ENCODE assay signal across 23 cellular contexts in genomic region chr3:54445630-54446029, GRCh38.
A peak's percentile ranks its signal among the peaks of the same experiment; 100 is the strongest.
DNase-seq lines count a peak whose midpoint lies in the region; ATAC-seq, FAIRE-seq and TF ChIP-seq lines count a peak whose summit lies in the region.
"Had no signal": no experiment of that assay in that cellular context is flagged by ENCODE, and none has a peak within 500 bp of the region (broad histone marks: within the 10 kb centered on the region; RNA-seq: fewer than 3 reads in every experiment).

No MANE protein-coding gene starts in this region.

- dilution Hi-C loops in mammary epithelial cell (cut with HindIII; ENCODE audit: low sequenced_read_pairs), result no loop called here

- WGBS in mammary epithelial cell (ENCODE audit: low coverage, missing lambda C conversion rate), result 80% methylated on average over 1 of the region's 1 CpG
- WGBS in GM12878 (ENCODE audit: insufficient coverage, insufficient replicate concordance, low lambda C conversion rate, missing lambda C conversion rate), result 41% methylated on average over 1 of the region's 1 CpG

- peaks cover 6% of the 10 kb centered on the region for H3K4me1 Mint-ChIP-seq in MCF 10A (ENCODE audit: insufficient read depth, unreplicated experiment)
- H3K4me1 Mint-ChIP-seq: CD4-positive, alpha-beta memory T cell had no signal

- intact Hi-C loops in MCF 10A (cut with micrococcal nuclease) (no loop called here), mammary epithelial cell (cut with micrococcal nuclease) (no loop called here), GM12878 (cut with micrococcal nuclease; ENCODE audit: unreplicated experiment) (no loop called here)

- no peak for TF ChIP-seq EP300 in GM12878 (IDR thresholded peaks at IDR 0.05; ENCODE audit: borderline replicate concordance in 1 of 2, control insufficient read depth in 1 of 2, low read depth in 2 of 2, low read length in 2 of 2)

- CTCF ChIA-PET in MCF 10A (lab: Yijun Ruan, JAX) (no interaction called here), mammary epithelial cell (lab: Charles Lee; ENCODE audit: low non-redundant PET) (no interaction called here), GM12878 (lab: Yijun Ruan, JAX) (no interaction called here)

- H3K36me3 Mint-ChIP-seq in MCF 10A (ENCODE audit: insufficient read depth, unreplicated experiment), result no peaks in the 10 kb centered on the region
- H3K36me3 Mint-ChIP-seq: CD4-positive, alpha-beta memory T cell had no signal

- SMC1A ChIA-PET in GM12878 (lab: Charles Lee; ENCODE audit: uncharacterized antibody, unreplicated experiment), result no interaction called here

- POLR2A ChIA-PET in MCF 10A (lab: Yijun Ruan, JAX) (no interaction called here), GM12878 (lab: Charles Lee) (no interaction called here)

- H3K9ac ChIP-seq in mammary epithelial cell (ENCODE audit: insufficient read depth, low read length) (no peak overlapping the region), GM12878 (ENCODE audit: control insufficient read depth, insufficient read depth, low read length) (no peak overlapping the region)
- H3K9ac ChIP-seq: GM23248 had no signal

- H3K36me3 ChIP-seq in mammary epithelial cell (ENCODE audit: insufficient read depth, low read length), result no peaks in the 10 kb centered on the region
- no peaks in the 10 kb centered on the region for H3K36me3 ChIP-seq in GM12878 (ENCODE audit: control insufficient read depth in 2 of 2, insufficient read depth in 2 of 2, low read length in 1 of 2)
- H3K36me3 ChIP-seq: BE2C had no signal

- H3K4me1 ChIP-seq in mammary epithelial cell (ENCODE audit: insufficient read depth, low read length) (no peaks in the 10 kb centered on the region), GM12878 (ENCODE audit: control insufficient read depth, insufficient read depth, low read length) (no peaks in the 10 kb centered on the region)
- H3K4me1 ChIP-seq: A549, BE2C had no signal

- H3K27ac Mint-ChIP-seq in MCF 10A (ENCODE audit: low read depth, unreplicated experiment), result no peak overlapping the region
- H3K27ac Mint-ChIP-seq: CD4-positive, alpha-beta memory T cell had no signal

- no peaks in the 10 kb centered on the region for H3K27me3 ChIP-seq in mammary epithelial cell (ENCODE audit: insufficient read depth, low read length)
- no peaks in the 10 kb centered on the region for H3K27me3 ChIP-seq in GM12878 (replicated peaks in 1 of 2; ENCODE audit: control insufficient read depth in 2 of 2, insufficient read depth in 2 of 2, low read length in 1 of 2)
- H3K27me3 ChIP-seq: BE2C had no signal

- H3K27me3 Mint-ChIP-seq in MCF 10A (ENCODE audit: insufficient read depth, unreplicated experiment), result no peaks in the 10 kb centered on the region
- H3K27me3 Mint-ChIP-seq: CD4-positive, alpha-beta memory T cell had no signal

- TF ChIP-seq CTCF in MCF 10A (IDR thresholded peaks at IDR 0.05; ENCODE audit: unreplicated experiment) (no peak), mammary epithelial cell (conservative IDR thresholded peaks at IDR 0.05 in 1 of 2, IDR thresholded peaks at IDR 0.05 in 1 of 2; ENCODE audit: extremely low read depth in 1 of 2, insufficient read depth in 1 of 2, low read depth in 1 of 2, low read length in 2 of 2) (no peak), GM12878 (IDR thresholded peaks at IDR 0.05 in 2 of 3, conservative IDR thresholded peaks at IDR 0.05 in 1 of 3; ENCODE audit: control insufficient read depth in 2 of 3, extremely low read depth in 1 of 3, insufficient read depth in 1 of 3, low read depth in 3 of 3, low read length in 3 of 3) (no peak)

- ATAC-seq in GM12878, result no peak
- ATAC-seq: A549 had no signal

- DNase-seq in MCF 10A (ENCODE audit: unreplicated experiment) (peak; percentile 59), mammary epithelial cell (no peak), MV-4-11 (lab: John Stamatoyannopoulos, UW) (peak; percentile 71), GM12878 (ENCODE audit: low read depth, low spot score) (no peak), DMS53 (lab: John Stamatoyannopoulos, UW) (no peak), islet precursor cell (no peak)
- no peak for DNase-seq in stimulated activated CD4-positive, alpha-beta T cell treated with anti-CD3 and anti-CD28 coated beads, Interleukin-12 subunit alpha, Interleukin-12 subunit beta, amount 100 ng/mL, for 4 hours
- DNase-seq: 8988T; ACHN; AML-193; BE2C; C1 segment of cervical spinal cord; Calu3; CD4-positive, alpha-beta memory T cell; COR-L47; DND-41; GM23248; H7; HCEC 1CT had no signal

- RAD21 ChIA-PET in GM12878 (lab: Charles Lee; ENCODE audit: unreplicated experiment), result no interaction called here

- H3K27ac ChIP-seq in mammary epithelial cell (ENCODE audit: insufficient read depth, low read depth, low read length), result no peak overlapping the region
- no peak overlapping the region for H3K27ac ChIP-seq in GM12878 (ENCODE audit: control insufficient read depth, insufficient read depth)
- H3K27ac ChIP-seq: A549, GM23248 had no signal

- no TSS peak for BruUV-seq in MCF 10A (replicated peaks; lab: Mats Ljungman, UMichigan)
- BruUV-seq in mammary epithelial cell (replicated peaks; lab: Mats Ljungman, UMichigan), result no TSS peak
- no TSS peak for BruUV-seq in GM12878 (replicated peaks; lab: Mats Ljungman, UMichigan)

- H3K4me2 ChIP-seq in mammary epithelial cell (ENCODE audit: insufficient read depth, low read depth, low read length), result no peak overlapping the region
- no peak overlapping the region for H3K4me2 ChIP-seq in GM12878 (ENCODE audit: control insufficient read depth, insufficient read depth)
- H3K4me2 ChIP-seq: A549 had no signal

- H3K4me3 ChIP-seq in mammary epithelial cell (replicated peaks in 1 of 3; ENCODE audit: insufficient read depth in 1 of 3, low read depth in 2 of 3, low read length in 3 of 3) (no peak overlapping the region), GM12878 (no peak overlapping the region)
- H3K4me3 ChIP-seq: A549, GM23248 had no signal

- no peaks in the 10 kb centered on the region for H3K79me2 ChIP-seq in mammary epithelial cell (ENCODE audit: insufficient read depth, low read length)
- no peaks in the 10 kb centered on the region for H3K79me2 ChIP-seq in GM12878 (ENCODE audit: control insufficient read depth, insufficient read depth, low read length)

- H4K20me1 ChIP-seq in mammary epithelial cell (ENCODE audit: insufficient read depth, low read length) (no peaks in the 10 kb centered on the region), GM12878 (ENCODE audit: control insufficient read depth, insufficient read depth) (no peaks in the 10 kb centered on the region)

- FAIRE-seq in GM12878 (lab: Jason Lieb, UNC), result no peak
- FAIRE-seq: A549, G401.6, GM19239, H1 had no signal

- in situ Hi-C loops in mammary epithelial cell (cut with MboI; ENCODE audit: low sequenced_read_pairs in 2 of 2) (loop anchor here in 1 of 2 donors (25.0 kb wide), 1 partner anchor 392 kb away; no protein-coding TSS in a partner anchor), GM12878 (cut with MboI) (no loop called here)

- no peaks in the 10 kb centered on the region for H3K9me3 Mint-ChIP-seq in MCF 10A (ENCODE audit: unreplicated experiment)

- no peak overlapping the region for H2AFZ ChIP-seq in mammary epithelial cell (ENCODE audit: low read depth, low read length)
- no peak overlapping the region for H2AFZ ChIP-seq in GM12878 (ENCODE audit: control insufficient read depth, low read depth, low read length)
- H2AFZ ChIP-seq: GM23248 had no signal

- H3K4me3 Mint-ChIP-seq in MCF 10A (ENCODE audit: unreplicated experiment), result no peak overlapping the region
- H3K4me3 Mint-ChIP-seq: CD4-positive, alpha-beta memory T cell had no signal

- no peak for TF ChIP-seq POLR2A in GM12878 (IDR thresholded peaks at IDR 0.05; ENCODE audit: low read depth, low read length)

- no peak for TF ChIP-seq RAD21 in GM12878 (IDR thresholded peaks at IDR 0.05; ENCODE audit: insufficient read depth, low read depth, low read length)

- H3K9me3 ChIP-seq in mammary epithelial cell (replicated peaks; ENCODE audit: insufficient read depth, low read length) (no peaks in the 10 kb centered on the region), GM12878 (replicated peaks; ENCODE audit: control insufficient read depth, insufficient read depth, low read length) (no peaks in the 10 kb centered on the region)
- H3K9me3 ChIP-seq: A549, BE2C had no signal

TF ChIP-seq in GM12878, 131 proteins besides CTCF, POLR2A, EP300 and RAD21:
- TF ChIP-seq SPI1 (IDR thresholded peaks at IDR 0.05; ENCODE audit: borderline replicate concordance, insufficient read depth, low read depth, low read length), result peak; percentile 37; the same call in 1 of the 2 replicates
- no peak for TF ChIP-seq TCF12 (IDR thresholded peaks at IDR 0.05; ENCODE audit: low read depth, low read length)
- TF ChIP-seq POU2F2 (IDR thresholded peaks at IDR 0.05; ENCODE audit: borderline replicate concordance, low read depth, low read length), result no peak
- TF ChIP-seq HSF1 (IDR thresholded peaks at IDR 0.05; ENCODE audit: low read depth, low read length), result no peak

Comparison
In these comparisons a context has a peak if more than half of its experiments do, and no peak if none do; other contexts are left out.
1. DNase-seq: peak in MCF 10A (single experiment) and MV-4-11 (single experiment); none in mammary epithelial cell (single experiment), GM12878 (single experiment), DMS53 (single experiment), islet precursor cell (single experiment) and stimulated activated CD4-positive, alpha-beta T cell treated with anti-CD3 and anti-CD28 coated beads, Interleukin-12 subunit alpha, Interleukin-12 subunit beta, amount 100 ng/mL, for 4 hours (single experiment).